In genomic region chr7:796434-797169, GRCh38 we compare ENCODE assay signal across 7 cellular contexts. TPM values are rescaled to one million over a fixed set of nuclear protein-coding genes. Genes with fewer than 3 reads are reported as not detected.
DNase-seq lines count a peak whose midpoint lies in the region; ATAC-seq, FAIRE-seq and TF ChIP-seq lines count a peak whose summit lies in the region.
"Not testable (repeated sequence)": the region's sequence is repeated elsewhere in the genome, so short reads cannot be mapped to it uniquely, and the experiment has no call there.

No MANE protein-coding gene starts in this region.

- FAIRE-seq in K562 (lab: Jason Lieb, UNC) = not testable (repeated sequence)

- not testable (repeated sequence) for TF ChIP-seq RAD21 in K562 (CRISPR knock-in tag; conservative IDR thresholded peaks at IDR 0.05 in 1 of 2, IDR thresholded peaks at IDR 0.05 in 1 of 2)

- not testable (repeated sequence) for BruUV-seq in K562 (replicated peaks; lab: Mats Ljungman, UMichigan)

- not testable (repeated sequence) for H3K36me3 ChIP-seq in HEK293 (ENCODE audit: control insufficient read depth in 2 of 2, insufficient read depth in 1 of 2, low read length in 2 of 2); K562 (ENCODE audit: control insufficient read depth, insufficient read depth, low read length); esophagus muscularis mucosa; ovary; gastrocnemius medialis; tibial artery; aorta (ENCODE audit: control insufficient read depth in 1 of 2, insufficient read depth in 2 of 2, low read length in 1 of 2)

- TF ChIP-seq POLR2A in K562 (conservative IDR thresholded peaks at IDR 0.05); esophagus muscularis mucosa (IDR thresholded peaks at IDR 0.05; ENCODE audit: low read depth); ovary (IDR thresholded peaks at IDR 0.05); gastrocnemius medialis (IDR thresholded peaks at IDR 0.05): not testable (repeated sequence)

- in situ Hi-C loops in K562 (cut with MboI); gastrocnemius medialis (cut with MboI; ENCODE audit: low sequenced_read_pairs in 4 of 4): not testable (repeated sequence)

- WGBS in K562 (ENCODE audit: insufficient coverage, low coverage, missing lambda C conversion rate) = 77% methylated on average over 2 of the region's 10 CpGs
- 89% methylated on average over 4 of the region's 10 CpGs for WGBS in esophagus muscularis mucosa
- 66 to 84% (median 81%) methylated on average over 8 of the region's 10 CpGs for WGBS in ovary, 3 donors
- WGBS in aorta, 2 donors = 54 to 69% methylated on average over 8 of the region's 10 CpGs

- TF ChIP-seq CTCF in HEK293 (tag by site-specific recombination; IDR thresholded peaks at IDR 0.05); K562 (IDR thresholded peaks at IDR 0.05 in 2 of 3, conservative IDR thresholded peaks at IDR 0.05 in 1 of 3; ENCODE audit: insufficient read depth in 2 of 3, low read depth in 1 of 3, low read length in 3 of 3); esophagus muscularis mucosa (IDR thresholded peaks at IDR 0.05); ovary (IDR thresholded peaks at IDR 0.05); gastrocnemius medialis (IDR thresholded peaks at IDR 0.05 in 4 of 5, conservative IDR thresholded peaks at IDR 0.05 in 1 of 5); tibial artery (IDR thresholded peaks at IDR 0.05): not testable (repeated sequence)

- H3K4me3 ChIP-seq in HEK293 (ENCODE audit: low read depth, low read length); K562; esophagus muscularis mucosa; ovary; gastrocnemius medialis; tibial artery; aorta (ENCODE audit: low read length in 2 of 2): not testable (repeated sequence)

- H3K4me1 ChIP-seq in HEK293 (ENCODE audit: control insufficient read depth, insufficient read depth, low read length); K562 (replicated peaks in 1 of 2; ENCODE audit: control insufficient read depth in 2 of 2, insufficient read depth in 2 of 2, low read length in 2 of 2); ovary (ENCODE audit: insufficient read depth); aorta (ENCODE audit: control insufficient read depth in 1 of 2, insufficient read depth in 2 of 2, low read length in 2 of 2): not testable (repeated sequence)
- H3K4me1 ChIP-seq in esophagus muscularis mucosa (peaks cover 10 to 43% (median 32%) of the 10 kb centered on the region in 4 donors), gastrocnemius medialis (peaks cover 18 to 27% of the 10 kb centered on the region in 2 donors), tibial artery (peaks cover 0 to 49% (median 22%) of the 10 kb centered on the region in 4 donors)

- H2AFZ ChIP-seq in K562 (ENCODE audit: low read depth, low read length) = not testable (repeated sequence)

- not testable (repeated sequence) for H3K79me2 ChIP-seq in K562 (ENCODE audit: control insufficient read depth, insufficient read depth, low read length)

- not testable (repeated sequence) for H3K27ac ChIP-seq in HEK293 (ENCODE audit: extremely low read depth, low read depth, low read length); K562 (ENCODE audit: extremely low read depth, low read depth, low read length)
- H3K27ac ChIP-seq in esophagus muscularis mucosa (replicated peaks in 1 of 4) (peak overlapping the region; percentile 74 to 83 (median 80)), ovary (peak overlapping the region; percentile 52 to 80), gastrocnemius medialis (peak overlapping the region; percentile 81 to 84 (median 82)), tibial artery (peak overlapping the region; percentile 77 to 85), aorta (ENCODE audit: low read depth in 1 of 2, low read length in 2 of 2) (peak overlapping the region; percentile 32 to 54)

- H3K9me3 ChIP-seq in HEK293 (ENCODE audit: control insufficient read depth, insufficient read depth, low read depth, low read length); K562 (replicated peaks; ENCODE audit: control insufficient read depth, insufficient read depth, low read depth, low read length); esophagus muscularis mucosa; ovary; gastrocnemius medialis; tibial artery; aorta (ENCODE audit: control insufficient read depth, low read length): not testable (repeated sequence)

- H3K27me3 ChIP-seq in K562 (ENCODE audit: control insufficient read depth in 2 of 2, insufficient read depth in 2 of 2, low read length in 2 of 2); esophagus muscularis mucosa; ovary; gastrocnemius medialis; tibial artery; aorta (ENCODE audit: control insufficient read depth in 1 of 2, insufficient read depth in 2 of 2, low read length in 1 of 2): not testable (repeated sequence)

- not testable (repeated sequence) for H4K20me1 ChIP-seq in K562 (replicated peaks; ENCODE audit: control insufficient read depth, insufficient read depth, low read length)

- H3K9me1 ChIP-seq in K562 (ENCODE audit: control insufficient read depth, insufficient read depth, low read length) = not testable (repeated sequence)

- not testable (repeated sequence) for H3K4me2 ChIP-seq in K562 (ENCODE audit: insufficient read depth, low read length)

- ATAC-seq in K562; gastrocnemius medialis; aorta (ENCODE audit: low FRiP score): not testable (repeated sequence)

- CTCF ChIA-PET in HEK293 (lab: Yijun Ruan, JAX); K562 (lab: Yijun Ruan, JAX; ENCODE audit: low intra/inter-chr PET ratio): not testable (repeated sequence)

- intact Hi-C loops in K562 (cut with micrococcal nuclease); esophagus muscularis mucosa (cut with DNase I); ovary (cut with DNase I); gastrocnemius medialis (cut with DNase I; ENCODE audit: low total_unique reads); tibial artery (cut with DNase I; ENCODE audit: low total_unique reads); aorta (cut with DNase I): not testable (repeated sequence)

- H3K9ac ChIP-seq in K562 (ENCODE audit: insufficient read depth in 1 of 2, low read depth in 2 of 2, low read length in 2 of 2) = not testable (repeated sequence)

- POLR2A ChIA-PET in HEK293 (lab: Yijun Ruan, JAX); K562 (lab: Yijun Ruan, JAX): not testable (repeated sequence)

- TF ChIP-seq EP300 in K562 (IDR thresholded peaks at IDR 0.05; ENCODE audit: low read length); esophagus muscularis mucosa (IDR thresholded peaks at IDR 0.05); ovary (IDR thresholded peaks at IDR 0.05): not testable (repeated sequence)

- not testable (repeated sequence) for DNase-seq in K562 (ENCODE audit: extremely low read depth in 1 of 4, low spot score in 3 of 4); esophagus muscularis mucosa (ENCODE audit: extremely low spot score); ovary; gastrocnemius medialis; tibial artery; aorta

TF ChIP-seq in K562, 482 proteins besides CTCF, POLR2A, EP300 and RAD21:
- TF ChIP-seq BCOR (IDR thresholded peaks at IDR 0.05) = peak; percentile 56

RNA-seq across cellular contexts. Expression of gene SUN1, which starts 35.7 kb away (rescaled TPM):
- 527 and 872 TPM in 2 replicates for total RNA-seq in K562 (2011; cell fraction: chromatin; rRNA removed; ENCODE audit: low replicate concordance)
- total RNA-seq in K562 (2011; cell fraction: nucleolus; rRNA removed) = 542 and 585 TPM in 2 replicates
- total RNA-seq in K562 (2011; cell fraction: nucleoplasm; rRNA removed) = 348 and 489 TPM in 2 replicates
- 80.5 and 86.7 TPM in 2 replicates for total RNA-seq in K562 (2014; rRNA removed)
- total RNA-seq in K562 (2014; rRNA removed; fragmentation: Illumina TruSeq; extraction: Trizol) = 38.9 and 42.3 TPM in 2 replicates
- 49.2 and 53.5 TPM in 2 replicates for total RNA-seq in K562 (2015; rRNA removed; fragmentation: Illumina TruSeq; extraction: Trizol)
- total RNA-seq in K562 (2021) = 81.9 and 101 TPM in 2 replicates
- polyA plus RNA-seq in K562 (2011; rRNA removed) = 132 and 143 TPM in 2 replicates
- polyA plus RNA-seq in K562 (2011; cell fraction: cytosol; rRNA removed) = 249 and 254 TPM in 2 replicates
- 889 and 1,080 TPM in 2 replicates for polyA plus RNA-seq in K562 (2011; cell fraction: nucleus; rRNA removed)
- polyA plus RNA-seq in K562 (2012) = 107 and 112 TPM in 2 replicates
- 62.3 and 88.2 TPM in 2 replicates for polyA plus RNA-seq in K562 (2014; fragmentation: Illumina TruSeq; extraction: Trizol)
- polyA plus RNA-seq in K562 (2014; fragmentation: Nextera tagmentation; extraction: Ambion mirVana) = 10 to 100 TPM; 36.8 TPM
- 105 and 119 TPM in 2 replicates for polyA plus RNA-seq in K562 (2014; rRNA removed)
- 72.4 and 98.1 TPM in 2 replicates for polyA minus RNA-seq in K562 (2011; rRNA and poly(A)+ RNA removed)
- polyA minus RNA-seq in K562 (2011; cell fraction: cytosol; rRNA and poly(A)+ RNA removed) = 47.4 and 59.7 TPM in 2 replicates
- polyA minus RNA-seq in K562 (2011; cell fraction: nucleus; rRNA and poly(A)+ RNA removed) = 245 and 267 TPM in 2 replicates
- 100 to 1,000 TPM; 132 to 149 (median 147) TPM for total RNA-seq in esophagus muscularis mucosa
- total RNA-seq in ovary = 100 to 1,000 TPM; 140 to 196 (median 154) TPM
- 100 to 1,000 TPM; 100 to 135 TPM for polyA plus RNA-seq in ovary
- total RNA-seq in gastrocnemius medialis = 100 to 1,000 TPM; 112 to 154 (median 132) TPM
- 100 to 1,000 TPM; 200 to 236 TPM for total RNA-seq in aorta
- polyA plus RNA-seq in aorta = 100 to 1,000 TPM in 1 of 2 donors, 10 to 100 TPM in 1; 36.3 to 120 TPM
